In genomic region chr16:81715358-81716196, GRCh38 we compare ENCODE assay signal across 9 cellular contexts.
DNase-seq lines count a peak whose midpoint lies in the region; ATAC-seq and TF ChIP-seq lines count a peak whose summit lies in the region.
"Had no signal": no experiment of that assay in that cellular context is flagged by ENCODE, and none has a peak within 500 bp of the region (broad histone marks: within the 10 kb centered on the region; RNA-seq: fewer than 3 reads in every experiment).

No MANE protein-coding gene starts in this region.

- H3K36me3 ChIP-seq in colonic mucosa (no peaks in the 10 kb centered on the region), aorta (ENCODE audit: control insufficient read depth in 1 of 2, insufficient read depth in 2 of 2, low read length in 1 of 2) (no peaks in the 10 kb centered on the region), tibial nerve (peaks cover 0 to 2% (median 0%) of the 10 kb centered on the region in 3 donors)
- H3K36me3 ChIP-seq: cardiac muscle cell had no signal

- WGBS in aorta, 2 donors = 78 to 86% methylated on average over 11 of the region's 11 CpGs
- WGBS in tibial nerve, 2 donors = 73 to 79% methylated on average over 11 of the region's 11 CpGs

- H3K9ac ChIP-seq in colonic mucosa (ENCODE audit: low read depth in 2 of 2, low read length in 2 of 2) = no peak overlapping the region

- no peak for TF ChIP-seq POLR2A in tibial nerve (IDR thresholded peaks at IDR 0.05)

- ATAC-seq in GM21381 (IDR thresholded peaks at IDR 0.05; ENCODE audit: unreplicated experiment) = peak; percentile 48
- ATAC-seq in HG03442 (IDR thresholded peaks at IDR 0.05; ENCODE audit: unreplicated experiment) = peak; percentile 63
- no peak for ATAC-seq in aorta (ENCODE audit: low FRiP score)

- H3K27me3 ChIP-seq in colonic mucosa = no peaks in the 10 kb centered on the region
- no peaks in the 10 kb centered on the region for H3K27me3 ChIP-seq in aorta (ENCODE audit: control insufficient read depth in 1 of 2, insufficient read depth in 2 of 2, low read length in 1 of 2)
- no peaks in the 10 kb centered on the region for H3K27me3 ChIP-seq in tibial nerve
- H3K27me3 ChIP-seq: cardiac muscle cell had no signal

- no peak for TF ChIP-seq EP300 in tibial nerve (IDR thresholded peaks at IDR 0.05)

- intact Hi-C loops in colonic mucosa (cut with DNase I) (no loop called here), aorta (cut with DNase I) (no loop called here)

- peak overlapping the region; percentile 53 for H3K4me3 ChIP-seq in GM12865 (ENCODE audit: low read depth, low read length)
- H3K4me3 ChIP-seq in colonic mucosa = no peak overlapping the region
- H3K4me3 ChIP-seq in aorta (ENCODE audit: low read length in 2 of 2) = no peak overlapping the region
- H3K4me3 ChIP-seq in tibial nerve = no peak overlapping the region
- H3K4me3 ChIP-seq: cardiac muscle cell had no signal

- H3K4me1 ChIP-seq in colonic mucosa (no peaks in the 10 kb centered on the region), aorta (ENCODE audit: control insufficient read depth in 1 of 2, insufficient read depth in 2 of 2, low read length in 2 of 2) (no peaks in the 10 kb centered on the region), tibial nerve (peaks cover 0 to 15% (median 2%) of the 10 kb centered on the region in 4 donors)

- H3K27ac ChIP-seq in colonic mucosa (peak overlapping the region; percentile 7), aorta (ENCODE audit: low read depth in 1 of 2, low read length in 2 of 2) (no peak overlapping the region), tibial nerve (no peak overlapping the region)
- H3K27ac ChIP-seq: cardiac muscle cell had no signal

- H3K9me3 ChIP-seq in colonic mucosa = no peaks in the 10 kb centered on the region
- no peaks in the 10 kb centered on the region for H3K9me3 ChIP-seq in aorta (ENCODE audit: control insufficient read depth, low read length)
- no peaks in the 10 kb centered on the region for H3K9me3 ChIP-seq in tibial nerve

- TF ChIP-seq CTCF in GM12865 (IDR thresholded peaks at IDR 0.05; ENCODE audit: insufficient read depth, low read depth, low read length, missing control alignments) (no peak), colonic mucosa (IDR thresholded peaks at IDR 0.05) (no peak), tibial nerve (IDR thresholded peaks at IDR 0.05) (no peak)

- DNase-seq in GM12865 (ENCODE audit: low read depth) (peak; percentile 84), colonic mucosa (no peak), GDM1 (lab: John Stamatoyannopoulos, UW) (no peak), SIG-M5 (lab: John Stamatoyannopoulos, UW) (no peak), aorta (no peak), tibial nerve (ENCODE audit: low spot score in 2 of 2) (no peak)
